1 cellular context compared by ENCODE assay signal in the genomic region with DNA sequence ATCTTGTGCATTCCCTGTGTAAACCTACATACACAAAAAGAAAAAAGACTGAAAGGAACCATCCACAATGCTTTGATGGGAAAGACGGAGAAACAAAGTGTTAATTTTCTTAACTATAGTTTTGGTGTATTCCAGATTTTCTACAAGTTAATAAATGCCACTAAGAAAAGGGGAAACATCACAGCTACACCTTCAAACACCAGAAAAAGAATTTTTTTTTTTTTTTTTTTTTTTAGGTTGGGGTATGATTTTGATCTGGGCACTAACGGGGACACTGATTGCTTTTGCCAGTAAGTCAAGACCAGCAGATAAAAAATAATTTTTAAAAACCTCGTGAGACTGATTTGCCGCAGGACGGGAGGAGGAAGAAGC.
TF ChIP-seq lines count a peak whose summit lies in the region.

No MANE protein-coding gene starts in this region.

TF ChIP-seq in GM12878, 131 proteins besides CTCF, POLR2A, EP300 and RAD21:
- TF ChIP-seq ZNF384 (IDR thresholded peaks at IDR 0.05; ENCODE audit: borderline replicate concordance, low read depth, low read length), result peak; percentile 41; the same call in 1 of the 2 replicates
- TF ChIP-seq SIX5 (IDR thresholded peaks at IDR 0.05; ENCODE audit: low read depth, low read length, severe bottlenecking), result no peak
- 0 out of 2 replicates have a peak, but pooled peaks have one; percentile 2 for TF ChIP-seq CHD2 (IDR thresholded peaks at IDR 0.05; ENCODE audit: borderline replicate concordance, low read depth, low read length)
